ENCODE assay signal across 25 cellular contexts in the genomic region with DNA sequence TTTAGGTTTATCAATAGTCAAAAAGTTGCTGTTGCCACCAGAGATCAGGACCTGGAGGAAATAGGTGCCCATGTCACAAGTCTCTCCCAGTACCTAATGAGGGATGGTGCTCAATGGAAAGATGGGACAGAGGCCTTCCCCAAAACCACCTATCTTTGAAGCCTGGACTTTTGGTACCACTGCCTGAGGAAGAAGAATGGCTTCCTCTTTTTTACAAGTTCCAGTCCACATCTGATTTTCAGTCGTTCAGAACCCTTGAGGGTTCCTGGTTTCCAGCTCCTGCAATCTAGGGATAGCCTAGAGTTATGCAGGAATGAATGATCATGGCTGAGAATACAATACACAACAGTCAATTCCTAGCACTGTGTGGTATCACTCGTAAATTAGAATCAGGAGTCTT.
"Had no signal": no experiment of that assay in that cellular context is flagged by ENCODE, and none has a peak within 500 bp of the region (broad histone marks: within the 10 kb centered on the region; RNA-seq: fewer than 3 reads in every experiment).

No MANE protein-coding gene starts in this region.

- FAIRE-seq: endometrium, islet of Langerhans, keratinocyte had no signal

- H3K9me3 ChIP-seq: esophagus squamous epithelium, gastrocnemius medialis, left lung, lower lobe of right lung had no signal

- H3K4me1 ChIP-seq: gastrocnemius medialis, lower lobe of right lung had no signal

- H3K27me3 ChIP-seq: esophagus squamous epithelium, gastrocnemius medialis, heart right ventricle, left lung had no signal

- H3K36me3 ChIP-seq: esophagus squamous epithelium, gastrocnemius medialis, heart right ventricle, left lung, lower lobe of right lung had no signal

- H3K4me3 ChIP-seq: esophagus squamous epithelium, gastrocnemius medialis, heart right ventricle, left lung, lower lobe of right lung had no signal

- DNase-seq: cortex of kidney; effector CD8-positive, alpha-beta T cell; effector memory CD8-positive, alpha-beta T cell; endodermal cell; erythroblast; esophagus squamous epithelium; foreskin fibroblast; foreskin melanocyte; gastrocnemius medialis; glutamatergic neuron; head of caudate nucleus; heart right ventricle; hippocampal formation; left cardiac atrium; left lung; left ventricle myocardium superior; lower lobe of right lung; mesendoderm; midbrain; naive thymus-derived CD4-positive, alpha-beta T cell; natural killer cell had no signal

- H3K27ac ChIP-seq: epithelial cell of prostate, esophagus squamous epithelium, gastrocnemius medialis, heart right ventricle, left lung, lower lobe of right lung had no signal
